ENCODE assay signal across 14 cellular contexts in the genomic region with DNA sequence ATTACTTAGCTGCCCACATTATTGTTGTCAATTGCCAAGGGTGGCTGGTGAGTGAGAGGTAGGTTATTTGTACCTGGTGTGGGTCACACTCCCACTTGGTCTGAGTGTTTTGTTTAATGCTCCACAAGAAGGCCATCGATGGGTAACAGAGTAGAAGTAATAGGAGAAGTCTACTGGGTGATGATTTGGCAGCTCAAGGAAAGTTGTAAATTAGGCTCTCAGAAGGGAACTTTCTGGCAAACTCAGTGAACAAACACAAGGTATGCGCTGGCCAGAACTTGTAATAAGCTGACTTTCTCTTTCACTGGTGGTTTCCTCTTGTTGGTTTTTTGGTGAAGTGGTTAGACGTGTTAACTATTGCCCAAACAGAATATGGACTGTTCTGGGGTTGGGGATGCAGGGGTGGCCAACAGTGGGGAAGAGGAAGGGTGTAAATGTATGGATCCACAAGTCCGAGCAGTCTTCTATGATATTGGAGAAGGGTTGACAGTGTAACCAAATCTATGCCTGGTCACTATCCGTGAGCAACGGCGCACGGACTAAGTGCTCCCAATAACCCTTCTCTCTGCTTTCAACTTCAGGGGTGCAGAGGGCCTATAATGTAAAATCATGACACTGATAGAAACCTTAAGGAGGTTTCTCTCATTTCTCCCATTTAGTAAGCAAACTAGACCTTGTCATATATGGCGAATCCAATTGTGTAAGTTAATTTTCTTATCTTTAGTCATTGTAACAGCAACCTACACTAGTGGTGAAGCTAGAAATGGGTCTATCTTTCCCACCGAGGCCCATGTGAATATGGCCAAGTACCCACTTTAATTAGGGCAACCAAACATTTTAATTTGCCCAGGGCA.
DNase-seq lines count a peak whose midpoint lies in the region; ATAC-seq and TF ChIP-seq lines count a peak whose summit lies in the region.
"Had no signal": no experiment of that assay in that cellular context is flagged by ENCODE, and none has a peak within 500 bp of the region (broad histone marks: within the 10 kb centered on the region; RNA-seq: fewer than 3 reads in every experiment).

No MANE protein-coding gene starts in this region.

- H3K9ac ChIP-seq in Karpas-422 (ENCODE audit: low read length) = no peak overlapping the region
- no peak overlapping the region for H3K9ac ChIP-seq in SK-N-SH

- H3K36me3 Mint-ChIP-seq in natural killer cell = no peaks in the 10 kb centered on the region
- H3K36me3 Mint-ChIP-seq: activated naive CD8-positive, alpha-beta T cell treated with anti-CD3 and anti-CD28 coated beads for 36 hours had no signal

- H4K20me1 ChIP-seq in Karpas-422 (ENCODE audit: insufficient read depth, low read depth, low read length) (no peaks in the 10 kb centered on the region), SK-N-SH (ENCODE audit: insufficient read depth) (no peaks in the 10 kb centered on the region)

- no peaks in the 10 kb centered on the region for H3F3A ChIP-seq in SK-N-SH (replicated peaks; ENCODE audit: insufficient read depth)

- 85% methylated on average over 10 of the region's 10 CpGs for WGBS in SK-N-SH (ENCODE audit: low lambda C conversion rate)

- no peak for TF ChIP-seq RAD21 in SK-N-SH (IDR thresholded peaks at IDR 0.05; ENCODE audit: low read length)

- DNase-seq in Karpas-422 = no peak
- no peak for DNase-seq in natural killer cell
- no peak for DNase-seq in SHP77 (lab: John Stamatoyannopoulos, UW)
- no peak for DNase-seq in germinal center (ENCODE audit: low spot score)
- DNase-seq in SK-N-SH = no peak
- no peak for DNase-seq in D341Med (ENCODE audit: low spot score)
- DNase-seq: activated CD4-positive, alpha-beta T cell treated with anti-CD3 and anti-CD28 coated beads for 48 hours; activated naive CD8-positive, alpha-beta T cell treated with anti-CD3 and anti-CD28 coated beads for 36 hours; effector memory CD4-positive, alpha-beta T cell; NCI-H2029; stimulated activated CD4-positive, alpha-beta T cell treated with anti-CD3 and anti-CD28 coated beads, Interleukin-12 subunit alpha, Interleukin-12 subunit beta, amount 100 ng/mL, for 4 hours; stimulated activated naive CD4-positive, alpha-beta T cell treated with Interleukin-2 at 50 U/mL for 16 hours had no signal

- H3K4me2 ChIP-seq in Karpas-422 (ENCODE audit: low read depth, low read length, poor library complexity, severe bottlenecking) = no peak overlapping the region
- no peak overlapping the region for H3K4me2 ChIP-seq in SK-N-SH

- H3K27ac Mint-ChIP-seq in natural killer cell = peak overlapping the region in 1 of 2 donors; percentile 65
- H3K27ac Mint-ChIP-seq: activated naive CD8-positive, alpha-beta T cell treated with anti-CD3 and anti-CD28 coated beads for 36 hours had no signal

- H3K36me3 ChIP-seq in Karpas-422 (ENCODE audit: insufficient read depth, low read length) (no peaks in the 10 kb centered on the region), SK-N-SH (replicated peaks in 1 of 2; ENCODE audit: control insufficient read depth in 1 of 2, insufficient read depth in 2 of 2, low read length in 1 of 2) (no peaks in the 10 kb centered on the region)

- H3K9me3 ChIP-seq in Karpas-422 (ENCODE audit: low read length) = no peaks in the 10 kb centered on the region
- no peaks in the 10 kb centered on the region for H3K9me3 ChIP-seq in SK-N-SH

- H3K27ac ChIP-seq in Karpas-422 (ENCODE audit: low read length) (peak overlapping the region; percentile 57), SK-N-SH (ENCODE audit: low read depth in 2 of 2, low read length in 1 of 2) (no peak overlapping the region)

- H3K27me3 Mint-ChIP-seq in natural killer cell (ENCODE audit: low read depth in 2 of 2) = peaks cover 35 to 91% of the 10 kb centered on the region in 2 donors
- H3K27me3 Mint-ChIP-seq: activated naive CD8-positive, alpha-beta T cell treated with anti-CD3 and anti-CD28 coated beads for 36 hours had no signal

- peaks cover 44 to 57% of the 10 kb centered on the region in 2 donors for H3K4me1 Mint-ChIP-seq in natural killer cell

- H2AFZ ChIP-seq in Karpas-422 (ENCODE audit: low read length) = peak overlapping the region; percentile 26; the same call in 1 of the 2 replicates
- H2AFZ ChIP-seq in SK-N-SH (ENCODE audit: low read depth) = no peak overlapping the region

- H3K9me3 Mint-ChIP-seq in natural killer cell = no peaks in the 10 kb centered on the region
- H3K9me3 Mint-ChIP-seq: activated naive CD8-positive, alpha-beta T cell treated with anti-CD3 and anti-CD28 coated beads for 36 hours had no signal

- H3K79me2 ChIP-seq in Karpas-422 (ENCODE audit: low read length) (no peaks in the 10 kb centered on the region), SK-N-SH (ENCODE audit: insufficient read depth) (no peaks in the 10 kb centered on the region)

- peak overlapping the region; percentile 69 for H3K4me3 Mint-ChIP-seq in natural killer cell
- H3K4me3 Mint-ChIP-seq: activated naive CD8-positive, alpha-beta T cell treated with anti-CD3 and anti-CD28 coated beads for 36 hours had no signal

- intact Hi-C loops in natural killer cell (cut with micrococcal nuclease) = loop anchor here (2.0 to 5.0 kb wide), 2 partner anchors 15 to 214 kb away; a partner anchor contains a TSS

- CTCF ChIA-PET in SK-N-SH (lab: Yijun Ruan, JAX) = interaction anchor here (1.5 kb wide), 1 partner anchor 39 kb away, joined by 5 read pairs; no protein-coding TSS in a partner anchor

- TF ChIP-seq CTCF in natural killer cell (IDR thresholded peaks at IDR 0.05) (no peak), SK-N-SH (IDR thresholded peaks at IDR 0.05) (no peak)

- POLR2A ChIA-PET in SK-N-SH (lab: Yijun Ruan, JAX) = no interaction called here

- TF ChIP-seq EP300 in SK-N-SH (IDR thresholded peaks at IDR 0.05; ENCODE audit: borderline replicate concordance in 1 of 2, low read depth in 1 of 2, low read length in 1 of 2) = no peak

- peaks cover 66% of the 10 kb centered on the region for H3K4me1 ChIP-seq in Karpas-422 (ENCODE audit: low read length)
- H3K4me1 ChIP-seq in SK-N-SH (ENCODE audit: control insufficient read depth in 1 of 2, insufficient read depth in 2 of 2, low read depth in 1 of 2, low read length in 1 of 2) = peaks cover 0 to 10% of the 10 kb centered on the region in 2 experiments; a peak in 2 of 4 replicates

- H3K9me2 ChIP-seq in Karpas-422 (replicated peaks; ENCODE audit: insufficient read depth, low read length) = no peaks in the 10 kb centered on the region
- no peaks in the 10 kb centered on the region for H3K9me2 ChIP-seq in SK-N-SH

- no peaks in the 10 kb centered on the region for H3K27me3 ChIP-seq in Karpas-422 (ENCODE audit: low read length)
- no peaks in the 10 kb centered on the region for H3K27me3 ChIP-seq in SK-N-SH (ENCODE audit: insufficient read depth)

- ATAC-seq in GM19023 (IDR thresholded peaks at IDR 0.05; ENCODE audit: unreplicated experiment) = peak; percentile 56
- peak; percentile 47 for ATAC-seq in HG02588 (IDR thresholded peaks at IDR 0.05; ENCODE audit: unreplicated experiment)
- peak; percentile 71 to 91 (median 84) for ATAC-seq in natural killer cell

- H3K4me3 ChIP-seq in Karpas-422 (ENCODE audit: low read length) (no peak overlapping the region), SK-N-SH (ENCODE audit: low read depth in 2 of 2, low read length in 1 of 2) (no peak overlapping the region)

TF ChIP-seq in SK-N-SH, 30 proteins besides CTCF, POLR2A, EP300 and RAD21:
- TF ChIP-seq RCOR1 (IDR thresholded peaks at IDR 0.05; ENCODE audit: low read length) (no peak), RFX5 (IDR thresholded peaks at IDR 0.05; ENCODE audit: low read length) (no peak), RXRA (IDR thresholded peaks at IDR 0.05; ENCODE audit: borderline replicate concordance, low read depth) (no peak)
- TF ChIP-seq, protein P1, sequence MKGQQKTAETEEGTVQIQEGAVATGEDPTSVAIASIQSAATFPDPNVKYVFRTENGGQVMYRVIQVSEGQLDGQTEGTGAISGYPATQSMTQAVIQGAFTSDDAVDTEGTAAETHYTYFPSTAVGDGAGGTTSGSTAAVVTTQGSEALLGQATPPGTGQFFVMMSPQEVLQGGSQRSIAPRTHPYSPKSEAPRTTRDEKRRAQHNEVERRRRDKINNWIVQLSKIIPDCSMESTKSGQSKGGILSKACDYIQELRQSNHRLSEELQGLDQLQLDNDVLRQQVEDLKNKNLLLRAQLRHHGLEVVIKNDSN (IDR thresholded peaks at IDR 0.05; ENCODE audit: borderline replicate concordance, low read depth) = no peak
